ENCODE assay signal across 22 cellular contexts in genomic region chr5:113660848-113661247, GRCh38.
"Had no signal": no experiment of that assay in that cellular context is flagged by ENCODE, and none has a peak within 500 bp of the region (broad histone marks: within the 10 kb centered on the region; RNA-seq: fewer than 3 reads in every experiment).

No MANE protein-coding gene starts in this region.

- DNase-seq: hypothalamus; immature natural killer cell; kidney; left colon; left ventricle myocardium inferior; midbrain; mucosa of descending colon; naive thymus-derived CD4-positive, alpha-beta T cell; ovary; right cardiac atrium; spleen; stimulated activated CD4-positive, alpha-beta T cell treated with anti-CD3 and anti-CD28 coated beads, Interleukin-4, amount 100 ng/mL, for 24 hours; stimulated activated naive CD4-positive, alpha-beta T cell; tibial artery; uterus had no signal

- H3K27ac Mint-ChIP-seq: immature natural killer cell; memory B cell; naive thymus-derived CD4-positive, alpha-beta T cell; natural killer cell treated with Interleukin-12 subunit alpha and Interleukin-12 subunit beta and Interleukin-15 and Interleukin-18, amount 100 ng/mL, for 72 hours; progenitor cell of endocrine pancreas; stimulated activated effector memory CD8-positive, alpha-beta T cell treated with anti-CD3 and anti-CD28 coated beads, Interleukin-12 subunit alpha, Interleukin-12 subunit beta, amount 100 ng/mL, for 72 hours; stimulated activated naive CD8-positive, alpha-beta T cell treated with anti-CD3 and anti-CD28 coated beads, Interleukin-15, Interleukin-2, amounts not matched to agents 100 ng/mL and 50 ng/mL, for 24 hours; type B pancreatic cell had no signal

- H3K27me3 Mint-ChIP-seq: progenitor cell of endocrine pancreas, type B pancreatic cell had no signal

- H3K36me3 Mint-ChIP-seq: immature natural killer cell; memory B cell; naive thymus-derived CD4-positive, alpha-beta T cell; natural killer cell treated with Interleukin-12 subunit alpha and Interleukin-12 subunit beta and Interleukin-15 and Interleukin-18, amount 100 ng/mL, for 72 hours; stimulated activated effector memory CD8-positive, alpha-beta T cell treated with anti-CD3 and anti-CD28 coated beads, Interleukin-12 subunit alpha, Interleukin-12 subunit beta, amount 100 ng/mL, for 72 hours; type B pancreatic cell had no signal

- H3K4me1 Mint-ChIP-seq: immature natural killer cell; memory B cell; naive thymus-derived CD4-positive, alpha-beta T cell; stimulated activated effector memory CD8-positive, alpha-beta T cell treated with anti-CD3 and anti-CD28 coated beads, Interleukin-12 subunit alpha, Interleukin-12 subunit beta, amount 100 ng/mL, for 72 hours had no signal

- H3K9me3 Mint-ChIP-seq: immature natural killer cell; memory B cell; natural killer cell treated with Interleukin-12 subunit alpha and Interleukin-12 subunit beta and Interleukin-15 and Interleukin-18, amount 100 ng/mL, for 72 hours; stimulated activated effector memory CD8-positive, alpha-beta T cell treated with anti-CD3 and anti-CD28 coated beads, Interleukin-12 subunit alpha, Interleukin-12 subunit beta, amount 100 ng/mL, for 72 hours; stimulated activated naive CD8-positive, alpha-beta T cell treated with anti-CD3 and anti-CD28 coated beads, Interleukin-15, Interleukin-2, amounts not matched to agents 100 ng/mL and 50 ng/mL, for 24 hours; type B pancreatic cell had no signal

- ATAC-seq: left colon; mucosa of descending colon; naive thymus-derived CD4-positive, alpha-beta T cell; natural killer cell treated with Interleukin-12 subunit alpha and Interleukin-12 subunit beta and Interleukin-15 and Interleukin-18, amount 100 ng/mL, for 72 hours; right cardiac atrium; sciatic nerve; stimulated activated effector memory CD8-positive, alpha-beta T cell treated with anti-CD3 and anti-CD28 coated beads, Interleukin-12 subunit alpha, Interleukin-12 subunit beta, amount 100 ng/mL, for 72 hours had no signal

- H3K4me3 Mint-ChIP-seq: immature natural killer cell; memory B cell; naive thymus-derived CD4-positive, alpha-beta T cell; natural killer cell treated with Interleukin-12 subunit alpha and Interleukin-12 subunit beta and Interleukin-15 and Interleukin-18, amount 100 ng/mL, for 72 hours; stimulated activated effector memory CD8-positive, alpha-beta T cell treated with anti-CD3 and anti-CD28 coated beads, Interleukin-12 subunit alpha, Interleukin-12 subunit beta, amount 100 ng/mL, for 72 hours; stimulated activated naive CD8-positive, alpha-beta T cell treated with anti-CD3 and anti-CD28 coated beads, Interleukin-15, Interleukin-2, amounts not matched to agents 100 ng/mL and 50 ng/mL, for 24 hours; type B pancreatic cell had no signal
